14 cellular contexts compared by ENCODE assay signal in the genomic region with DNA sequence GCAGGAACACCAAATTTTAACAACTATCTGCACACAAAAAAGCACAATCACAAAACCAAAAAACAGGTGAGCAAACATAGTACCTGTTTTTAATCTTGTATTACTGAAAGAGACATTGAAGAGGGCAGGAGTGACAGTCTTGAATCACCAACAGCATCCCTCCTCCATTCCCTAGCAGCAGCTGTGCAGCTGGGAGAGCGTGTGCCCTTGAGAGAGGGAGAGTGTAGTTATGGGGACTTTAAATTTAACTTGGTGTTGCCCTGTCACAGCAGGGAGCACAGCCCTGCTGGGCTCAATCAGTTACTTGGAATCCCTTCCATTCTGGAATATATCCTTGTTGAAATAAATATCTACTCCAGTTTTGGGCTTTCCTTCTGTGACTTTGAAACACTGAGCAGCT.
DNase-seq lines count a peak whose midpoint lies in the region.
"Had no signal": no experiment of that assay in that cellular context is flagged by ENCODE, and none has a peak within 500 bp of the region (broad histone marks: within the 10 kb centered on the region; RNA-seq: fewer than 3 reads in every experiment).

No MANE protein-coding gene starts in this region.

- DNase-seq in NCI-H345 (lab: John Stamatoyannopoulos, UW), result peak; percentile 15
- no peak for DNase-seq in NCI-H345 treated with DMSO at 0.1 percent for 48 hours (lab: John Stamatoyannopoulos, UW; ENCODE audit: unreplicated experiment)
- peak; percentile 29 for DNase-seq in NCI-H146 treated with DMSO at 0.1 percent for 48 hours (lab: John Stamatoyannopoulos, UW; ENCODE audit: unreplicated experiment)
- DNase-seq in SK-N-DZ (ENCODE audit: low spot score), result peak; percentile 29
- peak; percentile 12 for DNase-seq in retina
- DNase-seq in GM03348 (ENCODE audit: low spot score), result no peak
- DNase-seq in NCI-H446 treated with DMSO at 0.1 percent for 48 hours (lab: John Stamatoyannopoulos, UW), result no peak
- DNase-seq: AML-193, GM23248, Karpas-422, NCI-H1694, NCI-H524 treated with DMSO at 0.1 percent for 48 hours, Right ventricle myocardium superior, T-cell had no signal

Comparison
In these comparisons a context has a peak if more than half of its experiments do, and no peak if none do; other contexts are left out.
1. DNase-seq: peak in NCI-H345 (single experiment), NCI-H146 treated with DMSO at 0.1 percent for 48 hours (single experiment), SK-N-DZ (single experiment) and retina (single experiment); none in NCI-H345 treated with DMSO at 0.1 percent for 48 hours (single experiment), GM03348 (single experiment) and NCI-H446 treated with DMSO at 0.1 percent for 48 hours (single experiment).